In the genomic region with DNA sequence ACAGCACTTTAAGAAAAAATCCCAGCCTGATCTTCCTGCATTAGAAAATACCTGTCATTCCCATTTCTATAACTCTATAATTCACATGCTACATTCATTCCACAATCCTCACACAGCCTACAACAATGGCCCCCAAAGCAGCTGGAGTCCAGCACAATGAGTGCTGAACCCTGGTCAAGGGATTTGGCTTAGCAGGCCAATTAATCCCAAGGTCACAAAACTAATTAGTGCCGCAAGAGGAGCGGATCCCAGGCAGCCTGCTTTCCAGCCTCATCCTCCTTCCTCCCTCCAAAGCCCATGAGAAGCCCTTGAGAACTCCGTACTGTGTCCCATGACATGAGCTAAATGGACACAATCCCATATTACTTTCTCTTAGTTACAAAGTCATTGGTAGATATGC, we compare ENCODE assay signal across 1 cellular context.
TF ChIP-seq lines count a peak whose summit lies in the region.

No MANE protein-coding gene starts in this region.

TF ChIP-seq in GM23338, 12 proteins besides CTCF, POLR2A, EP300 and RAD21 (continued from another document):
- TF ChIP-seq ZNF462 (CRISPR knock-in tag; IDR thresholded peaks at IDR 0.05): no peak
- TF ChIP-seq ZNF331 (CRISPR knock-in tag; IDR thresholded peaks at IDR 0.05; ENCODE audit: low read depth): no peak
- no peak for TF ChIP-seq EZH2phosphoT487 (IDR thresholded peaks at IDR 0.05; ENCODE audit: unreplicated experiment)
- no peak for TF ChIP-seq NANOG (IDR thresholded peaks at IDR 0.05; ENCODE audit: borderline replicate concordance)
- TF ChIP-seq JUNB (IDR thresholded peaks at IDR 0.05; ENCODE audit: unreplicated experiment): no peak
TF ChIP-seq in GM23338: peak in this region for 0.
